ENCODE assay signal across 31 cellular contexts in the genomic region with DNA sequence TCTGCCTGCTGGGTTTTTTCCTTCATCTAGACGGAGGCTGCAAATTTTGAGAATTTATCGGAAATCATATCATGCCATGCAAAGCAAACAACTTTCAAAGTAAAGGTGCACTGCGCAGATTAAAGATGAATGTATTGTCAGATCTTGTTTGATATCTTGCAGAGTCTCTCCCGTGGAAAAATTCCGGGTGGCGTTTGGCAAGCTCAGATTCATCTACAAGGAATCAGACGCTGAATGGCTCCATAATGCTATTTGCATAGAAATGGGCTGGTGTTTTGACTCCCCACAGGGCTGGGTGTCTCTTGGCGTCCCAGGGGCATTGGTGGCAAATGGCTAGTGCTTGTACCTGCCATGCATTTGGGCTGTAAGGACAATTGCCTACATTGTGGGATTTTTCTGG.
"Had no signal": no experiment of that assay in that cellular context is flagged by ENCODE, and none has a peak within 500 bp of the region (broad histone marks: within the 10 kb centered on the region; RNA-seq: fewer than 3 reads in every experiment).

No MANE protein-coding gene starts in this region.

- H3K9me3 ChIP-seq: adrenal gland, body of pancreas, breast epithelium, esophagus muscularis mucosa, gastrocnemius medialis, heart left ventricle had no signal

- H3K27me3 ChIP-seq: adrenal gland, body of pancreas, breast epithelium, cardiac muscle cell, foreskin keratinocyte, gastrocnemius medialis had no signal

- H3K4me3 ChIP-seq: adrenal gland, body of pancreas, breast epithelium, cardiac muscle cell, coronary artery, esophagus muscularis mucosa, gastrocnemius medialis, heart left ventricle had no signal

- H3K4me1 ChIP-seq: adrenal gland, body of pancreas, breast epithelium, esophagus muscularis mucosa, foreskin keratinocyte, gastrocnemius medialis, heart left ventricle had no signal

- H3K36me3 ChIP-seq: adrenal gland, breast epithelium, cardiac muscle cell, esophagus muscularis mucosa, gastrocnemius medialis, heart left ventricle had no signal

- H3K27ac ChIP-seq: adrenal gland, body of pancreas, breast epithelium, cardiac muscle cell, coronary artery, esophagus muscularis mucosa, foreskin keratinocyte, gastrocnemius medialis, heart left ventricle had no signal

- DNase-seq: activated CD4-positive, alpha-beta memory T cell treated with anti-CD3 and anti-CD28 coated beads for 36 hours; activated CD4-positive, alpha-beta T cell treated with anti-CD3 and anti-CD28 coated beads for 36 hours; activated CD4-positive, alpha-beta T cell treated with anti-CD3 and anti-CD28 coated beads, Interleukin-2, amount 10 ng/mL, durations not matched to agents 24 days and 14 days; activated CD4-positive, CD25-positive, alpha-beta regulatory T cell; activated CD4-positive, CD25-positive, alpha-beta regulatory T cell treated with anti-CD3 and anti-CD28 coated beads, Interleukin-2, amount 50 U/mL, for 72 hours; activated CD8-positive, alpha-beta memory T cell treated with anti-CD3 and anti-CD28 coated beads, Interleukin-2, amount 10 ng/mL, durations not matched to agents 7 days and 5 days; activated CD8-positive, alpha-beta memory T cell treated with anti-CD3 and anti-CD28 coated beads, Interleukin-2, amount 50 U/mL, for 4 hours; activated CD8-positive, alpha-beta T cell treated with anti-CD3 and anti-CD28 coated beads, Interleukin-2, amount 10 ng/mL, durations not matched to agents 7 days and 5 days; activated effector memory CD4-positive, alpha-beta T cell treated with anti-CD3 and anti-CD28 coated beads, Interleukin-2, amount 50 U/mL, for 16 hours; activated naive CD4-positive, alpha-beta T cell treated with anti-CD3 and anti-CD28 coated beads for 36 hours; activated naive CD8-positive, alpha-beta T cell treated with anti-CD3 and anti-CD28 coated beads for 36 hours; activated naive CD8-positive, alpha-beta T cell treated with anti-CD3 and anti-CD28 coated beads, Interleukin-2, amount 50 U/mL, for 24 hours; activated T-cell treated with anti-CD3 and anti-CD28 coated beads, Interleukin-2, amount 50 U/mL, for 1 hour; activated T-cell treated with anti-CD3 and anti-CD28 coated beads, Interleukin-2, amount 50 U/mL, for 48 hours; adrenal gland; amygdala; aorta; body of pancreas; dermis blood vessel endothelial cell; effector CD4-positive, alpha-beta T cell; effector memory CD8-positive, alpha-beta T cell; erythroblast; foreskin keratinocyte; gastrocnemius medialis; glutamatergic neuron; heart left ventricle; T-helper 2 cell had no signal
